In genomic region chr20:23257106-23257761, GRCh38 we compare ENCODE assay signal across 13 cellular contexts.
A peak's percentile ranks its signal among the peaks of the same experiment; 100 is the strongest.
DNase-seq lines count a peak whose midpoint lies in the region; TF ChIP-seq lines count a peak whose summit lies in the region.
"Had no signal": no experiment of that assay in that cellular context is flagged by ENCODE, and none has a peak within 500 bp of the region (broad histone marks: within the 10 kb centered on the region; RNA-seq: fewer than 3 reads in every experiment).

No MANE protein-coding gene starts in this region.

- in situ Hi-C loops in GM23248 (cut with MboI) = no loop called here

- intact Hi-C loops in left ventricle myocardium inferior (cut with micrococcal nuclease) = no loop called here

- no peaks in the 10 kb centered on the region for H3K9me2 ChIP-seq in GM23248 (ENCODE audit: insufficient read depth)

- no peaks in the 10 kb centered on the region for H3K79me2 ChIP-seq in GM23248 (ENCODE audit: insufficient read depth)

- DNase-seq in GM23248 (peak; percentile 61), amniotic epithelial cell (ENCODE audit: low read depth) (peak; percentile 24), left ventricle myocardium inferior (no peak), cerebellum (ENCODE audit: low spot score) (no peak), foreskin melanocyte (no peak), ureter (ENCODE audit: low spot score) (no peak), WERI-Rb-1 (no peak)
- DNase-seq: activated naive CD8-positive, alpha-beta T cell treated with anti-CD3 and anti-CD28 coated beads, Interleukin-2, amount 10 ng/mL, durations not matched to agents 7 days and 5 days; CD8-positive, alpha-beta T cell; effector memory CD8-positive, alpha-beta T cell; Peyer's patch had no signal

- H3K27me3 ChIP-seq in GM23248 (replicated peaks; ENCODE audit: insufficient read depth) = no peaks in the 10 kb centered on the region
- H3K27me3 ChIP-seq in left ventricle myocardium inferior (ENCODE audit: low read depth) = peaks cover 26% of the 10 kb centered on the region
- no peaks in the 10 kb centered on the region for H3K27me3 ChIP-seq in skeletal muscle satellite cell (ENCODE audit: control insufficient read depth, insufficient read depth, low read length)
- peaks cover 79% of the 10 kb centered on the region for H3K27me3 ChIP-seq in WERI-Rb-1 (ENCODE audit: insufficient read depth, low read depth, severe bottlenecking)
- H3K27me3 ChIP-seq: Peyer's patch had no signal

- H3K27ac ChIP-seq in GM23248 (peak overlapping the region; percentile 79), left ventricle myocardium inferior (replicated peaks) (peak overlapping the region; percentile 89), WERI-Rb-1 (no peak overlapping the region)

- H3K36me3 ChIP-seq in GM23248 (ENCODE audit: low read depth) (no peaks in the 10 kb centered on the region), left ventricle myocardium inferior (no peaks in the 10 kb centered on the region), skeletal muscle satellite cell (ENCODE audit: insufficient read depth, low read length) (no peaks in the 10 kb centered on the region), WERI-Rb-1 (no peaks in the 10 kb centered on the region)
- H3K36me3 ChIP-seq: Peyer's patch had no signal

- H3K4me3 ChIP-seq in GM23248 (no peak overlapping the region), left ventricle myocardium inferior (no peak overlapping the region), skeletal muscle satellite cell (ENCODE audit: low read length) (no peak overlapping the region), WERI-Rb-1 (ENCODE audit: low read depth, low read length) (no peak overlapping the region)
- H3K4me3 ChIP-seq: GM23338, Peyer's patch had no signal

- peaks cover 26% of the 10 kb centered on the region for H3K4me1 ChIP-seq in GM23248 (ENCODE audit: insufficient read depth)
- peaks cover 36% of the 10 kb centered on the region for H3K4me1 ChIP-seq in left ventricle myocardium inferior
- H3K4me1 ChIP-seq in skeletal muscle satellite cell (ENCODE audit: control insufficient read depth, insufficient read depth, low read length) = peaks cover 36% of the 10 kb centered on the region
- H3K4me1 ChIP-seq: Peyer's patch had no signal

- H3K4me2 ChIP-seq in GM23248 (ENCODE audit: unreplicated experiment) (peak overlapping the region; percentile 67), skeletal muscle satellite cell (ENCODE audit: low read length) (no peak overlapping the region)
- H3K4me2 ChIP-seq: GM23338 had no signal

- H3K9me3 ChIP-seq in GM23248 (ENCODE audit: low read depth) (no peaks in the 10 kb centered on the region), left ventricle myocardium inferior (replicated peaks) (no peaks in the 10 kb centered on the region), skeletal muscle satellite cell (replicated peaks; ENCODE audit: low read length) (no peaks in the 10 kb centered on the region), WERI-Rb-1 (ENCODE audit: severe bottlenecking) (no peaks in the 10 kb centered on the region)
- H3K9me3 ChIP-seq: Peyer's patch had no signal

- no peaks in the 10 kb centered on the region for H4K20me1 ChIP-seq in GM23248 (ENCODE audit: insufficient read depth)

- WGBS in GM23248 (ENCODE audit: low coverage in 1 of 2, low lambda C conversion rate in 2 of 2, missing lambda C conversion rate in 2 of 2), 2 experiments = 58 to 61% methylated on average over 12 of the region's 12 CpGs

- H3K9ac ChIP-seq in GM23248 (peak overlapping the region; percentile 51), skeletal muscle satellite cell (ENCODE audit: low read depth, low read length) (peak overlapping the region; percentile 47)

- H3F3A ChIP-seq in GM23248 (ENCODE audit: insufficient read depth) = peaks cover 37% of the 10 kb centered on the region

- TF ChIP-seq CTCF in left ventricle myocardium inferior (IDR thresholded peaks at IDR 0.05; ENCODE audit: borderline replicate concordance) = no peak
- TF ChIP-seq CTCF in WERI-Rb-1 (IDR thresholded peaks at IDR 0.05; ENCODE audit: low read depth, low read length) = no peak

- H2AFZ ChIP-seq in GM23248 = peak overlapping the region; percentile 42; the same call in 1 of the 2 replicates

Comparison
In these comparisons a context has a peak if more than half of its experiments do, and no peak if none do; other contexts are left out.
1. DNase-seq: peak in GM23248 (single experiment) and amniotic epithelial cell (single experiment); none in left ventricle myocardium inferior (single experiment), cerebellum (single experiment), foreskin melanocyte (single experiment), ureter (single experiment) and WERI-Rb-1 (single experiment).